ENCODE assay signal across 1 cellular context in genomic region chr2:195610708-195611107, GRCh38.
TF ChIP-seq lines count a peak whose summit lies in the region.

No MANE protein-coding gene starts in this region.

TF ChIP-seq in A549, 52 proteins besides CTCF, POLR2A, EP300 and RAD21 (continued from another document):
- TF ChIP-seq ZFP36 (IDR thresholded peaks at IDR 0.05; ENCODE audit: borderline replicate concordance, partially characterized antibody) (no peak), NPAS2 (CRISPR knock-in tag; IDR thresholded peaks at IDR 0.05; ENCODE audit: borderline replicate concordance) (no peak), TP53 (CRISPR knock-in tag; IDR thresholded peaks at IDR 0.05) (no peak)
